Comparison of ENCODE assay signal across 8 cellular contexts in the genomic region with DNA sequence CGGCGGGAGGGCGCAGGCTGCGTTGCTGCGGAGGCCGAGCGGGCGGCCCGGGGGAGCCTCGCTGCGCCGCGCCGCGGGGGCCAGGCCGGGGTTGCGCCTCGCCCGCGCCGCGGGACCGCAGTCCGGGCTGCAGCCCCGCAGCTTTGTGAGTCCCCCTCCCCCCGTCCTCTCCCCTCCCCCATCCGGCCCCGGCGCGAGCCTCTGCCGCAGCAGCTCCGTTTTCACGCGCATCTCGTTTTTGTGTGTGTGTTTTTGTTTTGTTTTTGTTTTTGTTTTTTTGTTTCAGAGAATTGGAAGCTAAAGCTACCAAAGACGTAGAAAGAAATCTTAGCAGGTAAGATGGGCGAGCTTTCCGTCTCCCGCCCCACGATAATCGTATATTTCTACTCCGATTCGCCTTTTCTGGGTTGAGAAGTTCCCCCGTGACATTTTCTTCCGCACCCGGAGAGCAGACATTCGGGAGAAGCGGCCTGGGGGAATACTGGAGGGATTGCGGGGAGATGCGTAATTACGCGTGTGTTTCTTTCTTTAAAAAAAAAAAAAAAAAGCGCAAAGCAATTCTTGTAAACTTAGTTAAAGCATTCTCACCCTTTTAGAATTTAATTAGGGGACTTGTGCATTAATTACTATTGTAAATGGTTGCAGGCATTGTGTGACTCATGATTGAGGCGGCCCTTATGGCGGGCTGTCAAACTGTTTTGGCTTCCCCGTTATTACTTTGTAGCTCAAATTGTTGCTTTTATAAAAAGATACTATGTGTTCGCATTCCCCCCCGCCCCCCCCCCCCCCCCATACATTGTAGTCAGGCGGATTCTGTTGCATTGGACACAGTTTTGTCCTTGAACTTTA. TPM values are rescaled to one million over a fixed set of nuclear protein-coding genes. Genes with fewer than 3 reads are reported as not detected.
DNase-seq lines count a peak whose midpoint lies in the region; ATAC-seq and TF ChIP-seq lines count a peak whose summit lies in the region.

No MANE protein-coding gene starts in this region.

- H3K27me3 ChIP-seq in WERI-Rb-1 (ENCODE audit: insufficient read depth, low read depth, severe bottlenecking): no peaks in the 10 kb centered on the region

- H3K36me3 ChIP-seq in WERI-Rb-1: peaks cover 37% of the 10 kb centered on the region

- H3K27ac ChIP-seq in WERI-Rb-1 (peak overlapping the region; percentile 87), coronary artery (peak overlapping the region; percentile 84 to 97)

- H3K4me3 ChIP-seq in WERI-Rb-1 (ENCODE audit: low read depth, low read length) (peak overlapping the region; percentile 98), coronary artery (peak overlapping the region; percentile 96)

- no peaks in the 10 kb centered on the region for H3K9me3 ChIP-seq in WERI-Rb-1 (ENCODE audit: severe bottlenecking)

- DNase-seq in NCI-H1092 treated with DMSO at 0.1 percent for 48 hours (lab: John Stamatoyannopoulos, UW) (peak; percentile 43), NCI-H1092 (lab: John Stamatoyannopoulos, UW) (no peak), WERI-Rb-1 (peak; percentile 43), coronary artery (ENCODE audit: low spot score) (no peak), lung microvascular endothelial cell (ENCODE audit: low read depth in 2 of 2) (peak; percentile 34 to 42), SW480 (ENCODE audit: low spot score) (no peak)
- peak; percentile 48 for DNase-seq in stimulated activated naive CD8-positive, alpha-beta T cell treated with anti-CD3 and anti-CD28 coated beads, Interleukin-15, Interleukin-2, amounts not matched to agents 100 U/mL and 50 U/mL, for 24 hours

- ATAC-seq in HG03342 (IDR thresholded peaks at IDR 0.05; ENCODE audit: unreplicated experiment): peak; percentile 3
- ATAC-seq in stimulated activated naive CD8-positive, alpha-beta T cell treated with anti-CD3 and anti-CD28 coated beads, Interleukin-15, Interleukin-2, amounts not matched to agents 100 U/mL and 50 U/mL, for 24 hours: no peak

- TF ChIP-seq CTCF in WERI-Rb-1 (IDR thresholded peaks at IDR 0.05; ENCODE audit: low read depth, low read length) (no peak), coronary artery (IDR thresholded peaks at IDR 0.05) (no peak)

RNA-seq across cellular contexts. Expression of gene TNRC6A, which starts 0.7 kb away (rescaled TPM):
- 18.1 and 22.2 TPM in 2 replicates for total RNA-seq in lung microvascular endothelial cell

Comparison
In these comparisons a context has a peak if more than half of its experiments do, and no peak if none do; other contexts are left out.
1. DNase-seq: peak in NCI-H1092 treated with DMSO at 0.1 percent for 48 hours (single experiment), WERI-Rb-1 (single experiment), lung microvascular endothelial cell (2 of 2) and stimulated activated naive CD8-positive, alpha-beta T cell treated with anti-CD3 and anti-CD28 coated beads, Interleukin-15, Interleukin-2, amounts not matched to agents 100 U/mL and 50 U/mL, for 24 hours (single experiment); none in NCI-H1092 (single experiment), coronary artery (single experiment) and SW480 (single experiment).